Comparison of ENCODE assay signal across 2 cellular contexts in genomic region chr2:208183937-208184336, GRCh38.
TF ChIP-seq lines count a peak whose summit lies in the region.

No MANE protein-coding gene starts in this region.

TF ChIP-seq in GM23338, 12 proteins besides CTCF, POLR2A, EP300 and RAD21:
- TF ChIP-seq REST (IDR thresholded peaks at IDR 0.05; ENCODE audit: unreplicated experiment) (no peak), CREB1 (CRISPR knock-in tag; IDR thresholded peaks at IDR 0.05; ENCODE audit: low read depth) (no peak)

TF ChIP-seq in SK-N-SH treated with all-trans-retinoic acid at 6 μM for 48 hours, 23 proteins besides CTCF, POLR2A, EP300 and RAD21 (continued from another document):
- TF ChIP-seq ZNF565 (CRISPR knock-in tag; conservative IDR thresholded peaks at IDR 0.05; ENCODE audit: low read depth), result no peak
- TF ChIP-seq TCF4 (CRISPR knock-in tag; IDR thresholded peaks at IDR 0.05; ENCODE audit: borderline replicate concordance), result no peak
- TF ChIP-seq BACH2 (CRISPR knock-in tag; IDR thresholded peaks at IDR 0.05; ENCODE audit: borderline replicate concordance), result no peak
- no peak for TF ChIP-seq OSR1 (CRISPR knock-in tag; IDR thresholded peaks at IDR 0.05)
- no peak for TF ChIP-seq ZFP3 (CRISPR knock-in tag; IDR thresholded peaks at IDR 0.05)
- no peak for TF ChIP-seq ZFP30 (CRISPR knock-in tag; IDR thresholded peaks at IDR 0.05)
- TF ChIP-seq SNAI2 (CRISPR knock-in tag; IDR thresholded peaks at IDR 0.05), result no peak
- no peak for TF ChIP-seq ZNF70 (CRISPR knock-in tag; IDR thresholded peaks at IDR 0.05)
- TF ChIP-seq ZNF8 (CRISPR knock-in tag; IDR thresholded peaks at IDR 0.05), result no peak
- TF ChIP-seq TSHZ2 (CRISPR knock-in tag; IDR thresholded peaks at IDR 0.05), result no peak
- TF ChIP-seq PATZ1 (CRISPR knock-in tag; IDR thresholded peaks at IDR 0.05; ENCODE audit: borderline replicate concordance), result no peak
- no peak for TF ChIP-seq CSDC2 (CRISPR knock-in tag; IDR thresholded peaks at IDR 0.05)
